ENCODE assay signal across 10 cellular contexts in the genomic region with DNA sequence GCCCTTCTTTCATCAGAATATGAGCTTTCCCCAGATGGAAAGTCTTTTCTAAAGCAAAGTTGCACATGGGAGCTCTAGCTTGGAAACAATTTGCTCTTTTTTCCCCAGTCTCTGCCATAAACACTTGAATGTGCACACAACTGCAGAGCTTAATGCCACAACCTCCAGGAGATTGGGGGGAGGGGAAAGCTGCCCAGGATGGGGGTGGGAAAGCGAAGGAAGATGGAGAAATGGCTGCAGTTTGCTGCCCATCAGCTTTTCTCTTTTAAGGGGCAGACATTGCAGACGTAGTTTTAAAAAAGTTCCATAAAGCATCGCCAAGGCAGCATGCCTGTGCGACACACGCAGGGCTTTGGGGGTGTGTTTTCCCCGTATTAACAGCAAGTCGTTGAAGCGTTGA. TPM values are rescaled to one million over a fixed set of nuclear protein-coding genes. Genes with fewer than 3 reads are reported as not detected.
DNase-seq lines count a peak whose midpoint lies in the region; ATAC-seq and TF ChIP-seq lines count a peak whose summit lies in the region.
"Had no signal": no experiment of that assay in that cellular context is flagged by ENCODE, and none has a peak within 500 bp of the region (broad histone marks: within the 10 kb centered on the region; RNA-seq: fewer than 3 reads in every experiment).

No MANE protein-coding gene starts in this region.

- H3K4me3 Mint-ChIP-seq in osteocyte (ENCODE audit: unreplicated experiment): peak overlapping the region; percentile 79
- H3K4me3 Mint-ChIP-seq: CD4-positive, alpha-beta T cell had no signal

- H3K9me3 Mint-ChIP-seq in osteocyte (ENCODE audit: unreplicated experiment): no peaks in the 10 kb centered on the region
- H3K9me3 Mint-ChIP-seq: CD4-positive, alpha-beta T cell had no signal

- no peak overlapping the region for H3K27ac Mint-ChIP-seq in osteocyte (ENCODE audit: unreplicated experiment)
- H3K27ac Mint-ChIP-seq: CD4-positive, alpha-beta T cell had no signal

- no peak for DNase-seq in PC-3
- DNase-seq in fibroblast of the aortic adventitia (ENCODE audit: low read depth): no peak
- DNase-seq in osteocyte (ENCODE audit: extremely low spot score, unreplicated experiment): no peak
- no peak for DNase-seq in NCI-H2171 (lab: John Stamatoyannopoulos, UW)
- DNase-seq in activated CD8-positive, alpha-beta memory T cell treated with anti-CD3 and anti-CD28 coated beads for 24 hours: no peak
- DNase-seq in AG20443 (ENCODE audit: low spot score): no peak
- DNase-seq in stimulated activated CD4-positive, alpha-beta T cell treated with anti-CD3 and anti-CD28 coated beads, Interleukin-4, amount 100 ng/mL, for 1 hour: no peak
- DNase-seq: CD4-positive, alpha-beta T cell; Kasumi-1 had no signal

- peaks cover 64% of the 10 kb centered on the region for H3K4me1 ChIP-seq in BLaER1
- peaks cover 21% of the 10 kb centered on the region; the same call in 1 of the 2 replicates for H3K4me1 ChIP-seq in PC-3 (ENCODE audit: insufficient read depth, low read length)

- H3F3A ChIP-seq in PC-3 (ENCODE audit: low read length, unreplicated experiment): no peaks in the 10 kb centered on the region

- ATAC-seq in PC-3: no peak

- BruUV-seq in PC-3 (replicated peaks; lab: Mats Ljungman, UMichigan): no TSS peak

- H3K9me3 ChIP-seq in BLaER1 (no peaks in the 10 kb centered on the region), PC-3 (ENCODE audit: low read length) (no peaks in the 10 kb centered on the region)

- TF ChIP-seq CTCF in PC-3 (conservative IDR thresholded peaks at IDR 0.05; ENCODE audit: low read depth, low read length): no peak
- no peak for TF ChIP-seq CTCF in fibroblast of the aortic adventitia (IDR thresholded peaks at IDR 0.05; ENCODE audit: insufficient read depth, low read length)
- no peak for TF ChIP-seq CTCF in osteocyte (IDR thresholded peaks at IDR 0.05)

- POLR2A ChIA-PET in PC-3 (lab: Charles Lee; ENCODE audit: unreplicated experiment): no interaction called here

- H3K27me3 ChIP-seq in BLaER1 (peaks cover 37% of the 10 kb centered on the region), PC-3 (ENCODE audit: low read length) (no peaks in the 10 kb centered on the region)

- no peaks in the 10 kb centered on the region for H3K79me2 ChIP-seq in PC-3 (ENCODE audit: low read length)

- H3K9ac ChIP-seq in BLaER1 (no peak overlapping the region), PC-3 (ENCODE audit: low read length) (no peak overlapping the region)

- peak overlapping the region; percentile 99 for H3K4me2 ChIP-seq in BLaER1
- H3K4me2 ChIP-seq in PC-3 (ENCODE audit: low read length): peak overlapping the region; percentile 89

- H4K20me1 ChIP-seq in BLaER1 (no peaks in the 10 kb centered on the region; the same call in 1 of the 2 replicates), PC-3 (ENCODE audit: low read length) (no peaks in the 10 kb centered on the region)

- peaks cover 68% of the 10 kb centered on the region for H3K4me1 Mint-ChIP-seq in osteocyte (ENCODE audit: unreplicated experiment)

- CTCF ChIA-PET in PC-3 (lab: Charles Lee): no interaction called here

- H3K36me3 ChIP-seq in BLaER1: no peaks in the 10 kb centered on the region
- H3K36me3 ChIP-seq in PC-3 (ENCODE audit: low read depth, low read length): no peaks in the 10 kb centered on the region

- no peak overlapping the region for H2AFZ ChIP-seq in PC-3 (ENCODE audit: low read length)

- no peak overlapping the region for H3K27ac ChIP-seq in BLaER1
- H3K27ac ChIP-seq in PC-3 (ENCODE audit: low read length): no peak overlapping the region

- H3K36me3 Mint-ChIP-seq in osteocyte (ENCODE audit: unreplicated experiment): peaks cover 12% of the 10 kb centered on the region

- intact Hi-C loops in PC-3 (cut with micrococcal nuclease): no loop called here

- H3K27me3 Mint-ChIP-seq in osteocyte (ENCODE audit: unreplicated experiment): peaks cover 10% of the 10 kb centered on the region
- H3K27me3 Mint-ChIP-seq: CD4-positive, alpha-beta T cell had no signal

- H3K9me2 ChIP-seq in PC-3 (replicated peaks; ENCODE audit: low read length): no peaks in the 10 kb centered on the region

- H3K4me3 ChIP-seq in BLaER1: no peak overlapping the region
- peak overlapping the region; percentile 70; the same call in 1 of the 2 replicates for H3K4me3 ChIP-seq in PC-3 (ENCODE audit: low read length)
- H3K4me3 ChIP-seq in fibroblast of the aortic adventitia (ENCODE audit: low read depth, low read length): peak overlapping the region; percentile 67

RNA-seq across cellular contexts. Expression of a gene that starts 1.5 kb away (rescaled TPM):
- total RNA-seq in PC-3 (2014; rRNA removed) (0.86 and 3.1 TPM in 2 replicates), fibroblast of the aortic adventitia (ENCODE audit: low replicate concordance) (0.72 and 2.0 TPM in 2 replicates), osteocyte (36.9 and 40.5 TPM in 2 replicates)
